ENCODE assay signal across 9 cellular contexts in genomic region chr3:52742418-52743041, GRCh38. TPM values are rescaled to one million over a fixed set of nuclear protein-coding genes. Genes with fewer than 3 reads are reported as not detected.
DNase-seq lines count a peak whose midpoint lies in the region; ATAC-seq and TF ChIP-seq lines count a peak whose summit lies in the region.
"Had no signal": no experiment of that assay in that cellular context is flagged by ENCODE, and none has a peak within 500 bp of the region (broad histone marks: within the 10 kb centered on the region; RNA-seq: fewer than 3 reads in every experiment).

No MANE protein-coding gene starts in this region.

- no peak for ATAC-seq in lung (ENCODE audit: insufficient read depth, low FRiP score)

- no peak overlapping the region for H3K4me3 ChIP-seq in lung
- H3K4me3 ChIP-seq: BLaER1 treated with 17β-estradiol and CSF1 and Interleukin-3, amounts not matched to agents 10 nM and 100 nM had no signal

- peaks cover 29 to 36% of the 10 kb centered on the region in 2 donors for H3K36me3 ChIP-seq in lung (ENCODE audit: control insufficient read depth in 2 of 2, insufficient read depth in 2 of 2, low read length in 2 of 2)

- no peaks in the 10 kb centered on the region for H3K27me3 ChIP-seq in lung (ENCODE audit: control insufficient read depth, insufficient read depth)
- H3K27me3 ChIP-seq: BLaER1 treated with 17β-estradiol and CSF1 and Interleukin-3, amounts not matched to agents 10 nM and 100 nM had no signal

- peak; percentile 55 for TF ChIP-seq CTCF in LNCAP (IDR thresholded peaks at IDR 0.05)
- peak; percentile 31 for TF ChIP-seq CTCF in lung (IDR thresholded peaks at IDR 0.05; ENCODE audit: control extremely low read depth, extremely low read depth)

- no peaks in the 10 kb centered on the region for H3K27me3 Mint-ChIP-seq in activated T-cell treated with anti-CD3 and anti-CD28 coated beads, Interleukin-2, amount 50 U/mL, for 24 hours

- H3K36me3 Mint-ChIP-seq in activated T-cell treated with anti-CD3 and anti-CD28 coated beads, Interleukin-2, amount 50 U/mL, for 24 hours (ENCODE audit: low read depth): peaks cover 84% of the 10 kb centered on the region

- no peak overlapping the region for H3K4me3 Mint-ChIP-seq in activated T-cell treated with anti-CD3 and anti-CD28 coated beads, Interleukin-2, amount 50 U/mL, for 24 hours

- 92 to 93% methylated on average over 3 of the region's 3 CpGs for WGBS in lung, 2 donors

- no peak overlapping the region for H3K27ac Mint-ChIP-seq in activated T-cell treated with anti-CD3 and anti-CD28 coated beads, Interleukin-2, amount 50 U/mL, for 24 hours

- no peaks in the 10 kb centered on the region for H3K4me1 ChIP-seq in lung (ENCODE audit: control insufficient read depth in 2 of 2, insufficient read depth in 2 of 2, low read length in 2 of 2)
- H3K4me1 ChIP-seq: BLaER1 treated with 17β-estradiol and CSF1 and Interleukin-3, amounts not matched to agents 10 nM and 100 nM had no signal

- H3K9me3 ChIP-seq in lung (ENCODE audit: control insufficient read depth in 2 of 2, insufficient read depth in 1 of 2, low read length in 1 of 2): no peaks in the 10 kb centered on the region
- H3K9me3 ChIP-seq: BLaER1 treated with 17β-estradiol and CSF1 and Interleukin-3, amounts not matched to agents 10 nM and 100 nM had no signal

- H3K4me1 Mint-ChIP-seq in activated T-cell treated with anti-CD3 and anti-CD28 coated beads, Interleukin-2, amount 50 U/mL, for 24 hours (ENCODE audit: low read depth): no peaks in the 10 kb centered on the region

- peak; percentile 24 for DNase-seq in DMS53 (lab: John Stamatoyannopoulos, UW)
- no peak for DNase-seq in DMS53 treated with DMSO at 0.1 percent for 48 hours (lab: John Stamatoyannopoulos, UW; ENCODE audit: unreplicated experiment)
- DNase-seq in cerebellum (ENCODE audit: low spot score): peak; percentile 21
- no peak for DNase-seq in lung (ENCODE audit: low spot score)
- DNase-seq in activated T-cell treated with anti-CD3 and anti-CD28 coated beads, Interleukin-2, amount 50 U/mL, for 24 hours: no peak
- DNase-seq in NCI-H1436 (lab: John Stamatoyannopoulos, UW): no peak
- DNase-seq in NCI-H187 (lab: John Stamatoyannopoulos, UW): no peak

- no peak overlapping the region for H3K27ac ChIP-seq in lung (ENCODE audit: low read depth in 1 of 2, low read length in 1 of 2)

- H3K9me3 Mint-ChIP-seq in activated T-cell treated with anti-CD3 and anti-CD28 coated beads, Interleukin-2, amount 50 U/mL, for 24 hours: no peaks in the 10 kb centered on the region

RNA-seq across cellular contexts. Expression of gene NEK4, which starts 28.2 kb away (rescaled TPM):
- 45.5 TPM for total RNA-seq in cerebellum
- 10 to 100 TPM; 29.4 to 39.9 TPM for total RNA-seq in lung
- 1 to 10 TPM; 5.8 to 8.7 TPM for polyA plus RNA-seq in lung

RNA-seq across cellular contexts. Expression of gene ITIH1, which starts 34.9 kb away (rescaled TPM):
- total RNA-seq in cerebellum: 0.18 TPM
- total RNA-seq in lung: under 1 TPM; 0.11 to 0.34 TPM
- polyA plus RNA-seq in lung: under 1 TPM; 0.35 to 0.50 TPM

RNA-seq across cellular contexts. Expression of gene SPCS1, which starts 36.6 kb away (rescaled TPM):
- total RNA-seq in cerebellum: 31.2 TPM
- total RNA-seq in lung: 10 to 100 TPM; 63.3 to 94.1 TPM
- polyA plus RNA-seq in lung: 100 to 1,000 TPM in 1 of 2 donors, 10 to 100 TPM in 1; 97.4 to 139 TPM

RNA-seq across cellular contexts. Expression of gene GLT8D1, which starts 36.9 kb away (rescaled TPM):
- 60.0 TPM for total RNA-seq in cerebellum
- total RNA-seq in lung: 10 to 100 TPM; 54.1 to 85.5 TPM
- polyA plus RNA-seq in lung: 10 to 100 TPM; 35.4 to 42.5 TPM

RNA-seq across cellular contexts. Expression of gene ITIH3, which starts 52.1 kb away (rescaled TPM):
- 0.45 TPM for total RNA-seq in cerebellum
- total RNA-seq in lung: 1 to 10 TPM in 1 of 2 donors, under 1 TPM in 1; 0.54 to 2.6 TPM
- polyA plus RNA-seq in lung: 1 to 10 TPM in 1 of 2 donors, under 1 TPM in 1; 0.76 to 3.2 TPM

Comparison
In these comparisons a context has a peak if more than half of its experiments do, and no peak if none do; other contexts are left out.
1. DNase-seq: peak in DMS53 (single experiment) and cerebellum (single experiment); none in DMS53 treated with DMSO at 0.1 percent for 48 hours (single experiment), lung (single experiment), activated T-cell treated with anti-CD3 and anti-CD28 coated beads, Interleukin-2, amount 50 U/mL, for 24 hours (single experiment), NCI-H1436 (single experiment) and NCI-H187 (0 of 2).